In genomic region chr2:145007673-145008263, GRCh38 we compare ENCODE assay signal across 1 cellular context.
TF ChIP-seq lines count a peak whose summit lies in the region.

No MANE protein-coding gene starts in this region.

TF ChIP-seq in IMR-90, 13 proteins besides CTCF, POLR2A, EP300 and RAD21 (continued from another document):
- TF ChIP-seq ELK1 (IDR thresholded peaks at IDR 0.05; ENCODE audit: borderline replicate concordance, low read depth, low read length) (no peak), MAZ (IDR thresholded peaks at IDR 0.05; ENCODE audit: borderline replicate concordance, low read depth, low read length) (no peak), USF2 (IDR thresholded peaks at IDR 0.05; ENCODE audit: low read depth, low read length) (no peak), MXI1 (IDR thresholded peaks at IDR 0.05; ENCODE audit: borderline replicate concordance, low read depth, low read length) (no peak), CHD1 (IDR thresholded peaks at IDR 0.05; ENCODE audit: low read depth, low read length) (no peak), BHLHE40 (IDR thresholded peaks at IDR 0.05; ENCODE audit: low read depth, low read length) (no peak)
